11 cellular contexts compared by ENCODE assay signal in the genomic region with DNA sequence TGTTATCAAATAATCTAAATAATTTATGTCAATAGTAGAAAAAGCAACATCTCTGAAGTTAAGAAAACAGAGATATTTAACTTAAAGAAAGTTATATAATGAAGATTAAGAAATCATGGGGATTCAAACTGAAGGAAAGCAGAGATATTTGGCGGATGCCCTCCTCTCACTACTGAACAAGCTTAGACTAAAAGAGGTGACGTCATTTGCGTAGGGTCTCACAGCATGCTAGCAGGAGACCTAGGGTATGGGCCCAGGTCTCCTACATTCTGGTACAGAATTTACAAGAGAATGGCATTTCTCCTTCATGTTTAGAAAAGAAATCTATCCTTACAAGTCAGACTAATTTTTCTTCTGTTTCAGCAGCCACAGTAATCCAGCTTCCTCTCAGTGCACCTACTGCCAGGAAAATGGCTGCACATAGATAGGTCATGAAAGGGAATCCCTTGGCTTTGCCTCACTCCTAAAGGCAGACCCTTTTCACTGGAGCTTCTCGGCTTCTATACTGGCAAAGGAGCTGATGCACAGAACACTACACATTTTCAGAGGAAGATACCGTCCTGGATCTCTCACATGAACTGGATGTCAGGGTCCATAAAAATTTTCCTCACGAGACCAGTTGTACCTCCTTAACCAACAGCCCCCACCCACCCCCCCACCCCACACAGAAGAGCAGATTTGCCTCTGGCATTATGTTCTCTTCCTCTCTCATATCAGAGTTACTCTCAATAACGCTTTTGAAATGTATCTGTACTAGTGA. TPM values are rescaled to one million over a fixed set of nuclear protein-coding genes. Genes with fewer than 3 reads are reported as not detected.
DNase-seq lines count a peak whose midpoint lies in the region; ATAC-seq, FAIRE-seq and TF ChIP-seq lines count a peak whose summit lies in the region.
"Had no signal": no experiment of that assay in that cellular context is flagged by ENCODE, and none has a peak within 500 bp of the region (broad histone marks: within the 10 kb centered on the region; RNA-seq: fewer than 3 reads in every experiment).

No MANE protein-coding gene starts in this region.

- H3K4me1 ChIP-seq in SK-N-SH (ENCODE audit: control insufficient read depth in 1 of 2, insufficient read depth in 2 of 2, low read depth in 1 of 2, low read length in 1 of 2) (peaks cover 19 to 26% of the 10 kb centered on the region in 2 experiments), HepG2 (ENCODE audit: insufficient read depth, low read length) (peaks cover 76% of the 10 kb centered on the region), thoracic aorta (ENCODE audit: control insufficient read depth in 1 of 2, low read depth in 2 of 2) (peaks cover 19 to 57% of the 10 kb centered on the region in 2 donors)

- POLR2A ChIA-PET in SK-N-SH (lab: Yijun Ruan, JAX) (no interaction called here), HepG2 (lab: Yijun Ruan, JAX) (interaction anchor here (0.6 to 2.5 kb wide), 11 partner anchors 9 to 285 kb away, joined by 3 to 42 read pairs (median 4); a partner anchor contains a TSS)

- H3K36me3 ChIP-seq in SK-N-SH (replicated peaks in 1 of 2; ENCODE audit: control insufficient read depth in 1 of 2, insufficient read depth in 2 of 2, low read length in 1 of 2) = peaks cover 3 to 30% of the 10 kb centered on the region in 2 experiments
- H3K36me3 ChIP-seq in HepG2 (replicated peaks in 1 of 2; ENCODE audit: control insufficient read depth in 1 of 2, insufficient read depth in 2 of 2, low read length in 2 of 2) = peaks cover 0 to 2% of the 10 kb centered on the region in 2 experiments; a peak in 1 of 5 replicates
- no peaks in the 10 kb centered on the region for H3K36me3 ChIP-seq in thoracic aorta

- H3K4me3 ChIP-seq in SK-N-SH (ENCODE audit: low read depth in 2 of 2, low read length in 1 of 2) (no peak overlapping the region), HepG2 (replicated peaks in 1 of 3; ENCODE audit: insufficient read depth in 1 of 3, low read depth in 2 of 3, low read length in 3 of 3) (peak overlapping the region in 1 of 3 experiments; percentile 13; a peak in 2 of 6 replicates), thoracic aorta (no peak overlapping the region)

- H3F3A ChIP-seq in SK-N-SH (replicated peaks; ENCODE audit: insufficient read depth) = peaks cover 13% of the 10 kb centered on the region

- WGBS in SK-N-SH (ENCODE audit: low lambda C conversion rate) = 86% methylated on average over 7 of the region's 7 CpGs
- WGBS in HepG2 (ENCODE audit: low lambda C conversion rate) = 42% methylated on average over 7 of the region's 7 CpGs

- no peaks in the 10 kb centered on the region for H3K9me3 ChIP-seq in SK-N-SH
- H3K9me3 ChIP-seq in HepG2 (ENCODE audit: low read length) = no peaks in the 10 kb centered on the region
- no peaks in the 10 kb centered on the region for H3K9me3 ChIP-seq in thoracic aorta

- no peaks in the 10 kb centered on the region for H3K9me2 ChIP-seq in SK-N-SH

- TF ChIP-seq POLR2A in HepG2 (IDR thresholded peaks at IDR 0.05; ENCODE audit: insufficient read depth in 1 of 2, low read depth in 2 of 2, low read length in 2 of 2) = no peak

- peak; percentile 64 for ATAC-seq in HepG2
- no peak for ATAC-seq in thoracic aorta (ENCODE audit: insufficient number of reproducible peaks, low FRiP score, low read depth)
- ATAC-seq in HG03045 (IDR thresholded peaks at IDR 0.05; ENCODE audit: unreplicated experiment) = no peak
- ATAC-seq: natural killer cell treated with Interleukin-12 subunit alpha and Interleukin-12 subunit beta and Interleukin-15 and Interleukin-18, amount 100 ng/mL, for 72 hours had no signal

- no peak for TF ChIP-seq RAD21 in SK-N-SH (IDR thresholded peaks at IDR 0.05; ENCODE audit: low read length)
- TF ChIP-seq RAD21 in HepG2 (CRISPR knock-in tag; IDR thresholded peaks at IDR 0.05) = no peak

- in situ Hi-C loops in HepG2 (cut with HindIII; ENCODE audit: extremely low pct_ligation_motif_present, low pct_unique_long_range_greater_than_20kb) = no loop called here

- H3K9ac ChIP-seq in SK-N-SH = peak overlapping the region; percentile 17; the same call in 1 of the 2 replicates
- peak overlapping the region; percentile 53 for H3K9ac ChIP-seq in HepG2 (ENCODE audit: insufficient read depth, low read depth, low read length)

- DNase-seq in EL (peak; percentile 26), SK-N-SH (no peak), HepG2 (ENCODE audit: low spot score) (peak; percentile 29), thoracic aorta (ENCODE audit: low spot score) (no peak), inferior parietal cortex (ENCODE audit: extremely low spot score) (no peak)
- no peak for DNase-seq in stimulated activated CD4-positive, alpha-beta T cell treated with anti-CD3 and anti-CD28 coated beads, Interleukin-1b, Interleukin-23, amount 100 ng/mL, for 48 hours
- DNase-seq: NCI-H1436; retina; stimulated activated CD4-positive, alpha-beta T cell treated with anti-CD3 and anti-CD28 coated beads, Interleukin-4, amount 100 ng/mL, for 24 hours had no signal

- no TSS peak for BruUV-seq in HepG2 (replicated peaks; lab: Mats Ljungman, UMichigan)

- H3K79me2 ChIP-seq in SK-N-SH (ENCODE audit: insufficient read depth) (peaks cover 93% of the 10 kb centered on the region), HepG2 (ENCODE audit: insufficient read depth, low read length) (peaks cover 13% of the 10 kb centered on the region)

- TF ChIP-seq EP300 in SK-N-SH (IDR thresholded peaks at IDR 0.05; ENCODE audit: borderline replicate concordance in 1 of 2, low read depth in 1 of 2, low read length in 1 of 2) (no peak), HepG2 (IDR thresholded peaks at IDR 0.05; ENCODE audit: low read depth in 2 of 2, low read length in 2 of 2) (no peak), HepG2 (CRISPR knock-in tag; IDR thresholded peaks at IDR 0.05; ENCODE audit: borderline replicate concordance) (no peak)

- CTCF ChIA-PET in SK-N-SH (lab: Yijun Ruan, JAX) = interaction anchor here (1.0 to 2.6 kb wide), 4 partner anchors 14 to 168 kb away, joined by 3 to 16 read pairs (median 4); no protein-coding TSS in a partner anchor
- CTCF ChIA-PET in HepG2 (lab: Yijun Ruan, JAX; ENCODE audit: low intra/inter-chr PET ratio, low total read pairs) = no interaction called here

- H4K20me1 ChIP-seq in SK-N-SH (ENCODE audit: insufficient read depth) = peaks cover 3% of the 10 kb centered on the region; the same call in 1 of the 2 replicates
- H4K20me1 ChIP-seq in HepG2 (ENCODE audit: insufficient read depth, low read length) = no peaks in the 10 kb centered on the region

- H3K27ac ChIP-seq in SK-N-SH (ENCODE audit: low read depth in 2 of 2, low read length in 1 of 2) (peak overlapping the region; percentile 36 to 77), HepG2 (ENCODE audit: extremely low read length, insufficient read depth, low read length) (peak overlapping the region; percentile 75), thoracic aorta (peak overlapping the region; percentile 57 to 80)

- no peak for FAIRE-seq in HepG2 (lab: Jason Lieb, UNC)

- H2AFZ ChIP-seq in SK-N-SH (ENCODE audit: low read depth) (no peak overlapping the region), HepG2 (ENCODE audit: low read length) (no peak overlapping the region)

- TF ChIP-seq CTCF in SK-N-SH (IDR thresholded peaks at IDR 0.05) (no peak), HepG2 (CRISPR knock-in tag; IDR thresholded peaks at IDR 0.05) (no peak), thoracic aorta (IDR thresholded peaks at IDR 0.05) (no peak)

- intact Hi-C loops in HepG2 (cut with micrococcal nuclease; ENCODE audit: unreplicated experiment) = loop anchor here (1.0 kb wide), 1 partner anchor 8 kb away; no protein-coding TSS in a partner anchor

- no peaks in the 10 kb centered on the region for H3K27me3 ChIP-seq in SK-N-SH (ENCODE audit: insufficient read depth)
- H3K27me3 ChIP-seq in HepG2 (ENCODE audit: control insufficient read depth in 1 of 2, insufficient read depth in 2 of 2, low read length in 2 of 2) = no peaks in the 10 kb centered on the region
- no peaks in the 10 kb centered on the region for H3K27me3 ChIP-seq in thoracic aorta (replicated peaks; ENCODE audit: insufficient read depth)

- H3K4me2 ChIP-seq in SK-N-SH (peak overlapping the region; percentile 42), HepG2 (ENCODE audit: low read depth, low read length) (peak overlapping the region; percentile 66)

TF ChIP-seq in SK-N-SH, 30 proteins besides CTCF, POLR2A, EP300 and RAD21 (continues in another document):
- TF ChIP-seq FOXJ3 (CRISPR knock-in tag; IDR thresholded peaks at IDR 0.05) = no peak
- no peak for TF ChIP-seq RFX5 (IDR thresholded peaks at IDR 0.05; ENCODE audit: low read length)
- TF ChIP-seq EZH2phosphoT487 (IDR thresholded peaks at IDR 0.05; ENCODE audit: borderline replicate concordance, low read depth) = no peak

TF ChIP-seq in HepG2, 621 proteins besides CTCF, POLR2A, EP300 and RAD21 (continues in another document):
- TF ChIP-seq THAP11 (CRISPR knock-in tag; IDR thresholded peaks at IDR 0.05) (no peak), ZNF564 (CRISPR knock-in tag; IDR thresholded peaks at IDR 0.05) (peak; percentile 7; the same call in 1 of the 2 replicates)

RNA-seq across cellular contexts. Expression of a gene that starts 41.8 kb away (rescaled TPM):
- polyA plus RNA-seq in SK-N-SH (2012; rRNA removed) = 64.3 and 64.5 TPM in 2 replicates
- polyA plus RNA-seq in SK-N-SH (2012; cell fraction: cytosol; rRNA removed) = 52.4 and 54.5 TPM in 2 replicates
- 282 and 332 TPM in 2 replicates for polyA plus RNA-seq in SK-N-SH (2012; cell fraction: nucleus; rRNA removed)
- total RNA-seq in HepG2 (2016; rRNA removed; fragmentation: Illumina TruSeq; extraction: Trizol) = 61.7 and 89.0 TPM in 2 replicates
- total RNA-seq in HepG2 (2016; cell fraction: cytosol; rRNA removed; fragmentation: Illumina TruSeq; extraction: Trizol; ENCODE audit: low read depth) = 6.5 and 7.8 TPM in 2 replicates
- total RNA-seq in HepG2 (2016; cell fraction: insoluble cytoplasmic fraction; rRNA removed; fragmentation: Illumina TruSeq; extraction: Trizol) = 56.6 and 87.8 TPM in 2 replicates
- 14.8 and 16.7 TPM in 2 replicates for total RNA-seq in HepG2 (2016; cell fraction: membrane; rRNA removed; fragmentation: Illumina TruSeq; extraction: Trizol)
- 273 and 289 TPM in 2 replicates for total RNA-seq in HepG2 (2016; cell fraction: nucleus; rRNA removed; fragmentation: Illumina TruSeq; extraction: Trizol)
- polyA plus RNA-seq in HepG2 (2011; rRNA removed) = 64.4 and 77.2 TPM in 2 replicates
- polyA plus RNA-seq in HepG2 (2011; cell fraction: cytosol; rRNA removed) = 23.8 and 26.1 TPM in 2 replicates
- 197 and 231 TPM in 2 replicates for polyA plus RNA-seq in HepG2 (2011; cell fraction: nucleus; rRNA removed)
- 75.4 and 77.7 TPM in 2 replicates for polyA plus RNA-seq in HepG2 (2012)
- polyA plus RNA-seq in HepG2 (2016; cell fraction: cytosol; fragmentation: Illumina TruSeq; extraction: Trizol; ENCODE audit: low read depth) = 2.7 and 2.9 TPM in 2 replicates
- 38.0 and 39.9 TPM in 2 replicates for polyA plus RNA-seq in HepG2 (2016; cell fraction: insoluble cytoplasmic fraction; fragmentation: Illumina TruSeq; extraction: Trizol; ENCODE audit: low read depth)
- polyA plus RNA-seq in HepG2 (2016; cell fraction: membrane; fragmentation: Illumina TruSeq; extraction: Trizol; ENCODE audit: low read depth) = 5.4 and 7.5 TPM in 2 replicates
- 155 and 164 TPM in 2 replicates for polyA plus RNA-seq in HepG2 (2016; cell fraction: nucleus; fragmentation: Illumina TruSeq; extraction: Trizol; ENCODE audit: insufficient read depth, low read depth)
- 62.4 and 124 TPM in 2 replicates for polyA minus RNA-seq in HepG2 (2011; rRNA and poly(A)+ RNA removed; ENCODE audit: low replicate concordance)
- polyA minus RNA-seq in HepG2 (2011; cell fraction: cytosol; rRNA and poly(A)+ RNA removed) = 53.9 and 66.4 TPM in 2 replicates
- 948 and 1,173 TPM in 2 replicates for polyA minus RNA-seq in HepG2 (2011; cell fraction: nucleus; rRNA and poly(A)+ RNA removed)
- 100 to 1,000 TPM; 443 to 489 TPM for total RNA-seq in thoracic aorta

Comparison
In these comparisons a context has a peak if more than half of its experiments do, and no peak if none do; other contexts are left out.
1. DNase-seq: peak in EL (single experiment) and HepG2 (single experiment); none in SK-N-SH (single experiment), thoracic aorta (single experiment), stimulated activated CD4-positive, alpha-beta T cell treated with anti-CD3 and anti-CD28 coated beads, Interleukin-1b, Interleukin-23, amount 100 ng/mL, for 48 hours (single experiment) and inferior parietal cortex (single experiment).
2. Peak in every context shown above with its lines, with median percentiles within 50 percentile points of each other: H3K27ac ChIP-seq.